In the genomic region with DNA sequence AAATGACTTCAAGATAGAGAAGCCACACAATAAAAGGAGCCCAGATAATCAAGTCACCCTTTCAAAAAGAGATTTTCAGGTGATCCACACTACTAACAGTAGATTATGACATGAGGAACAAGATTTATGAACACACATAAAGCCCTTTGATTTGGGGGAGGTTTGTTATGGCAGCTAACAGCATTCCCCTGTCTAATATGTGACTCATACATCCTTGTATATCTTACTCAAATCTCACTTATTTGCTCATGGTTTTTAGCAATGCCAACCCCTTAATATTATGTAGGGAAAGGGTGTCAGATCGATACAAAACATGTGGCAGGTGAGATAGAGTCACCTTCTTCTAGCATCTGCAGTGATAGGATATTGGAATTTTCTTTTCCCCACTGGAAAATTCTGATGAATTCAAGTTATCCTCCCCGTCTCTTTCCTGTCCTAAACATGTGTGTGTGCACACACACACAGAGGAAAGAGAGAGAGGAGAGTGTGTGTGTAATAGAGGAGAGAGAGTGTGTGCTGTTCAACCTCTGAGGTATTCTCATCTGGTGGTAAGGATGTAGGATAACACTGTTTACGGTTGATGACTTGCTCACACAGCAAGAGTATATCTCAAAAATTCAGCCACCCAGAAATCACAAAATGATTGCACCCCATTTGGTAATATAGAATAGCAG, we compare ENCODE assay signal across 8 cellular contexts.
DNase-seq lines count a peak whose midpoint lies in the region; ATAC-seq, FAIRE-seq and TF ChIP-seq lines count a peak whose summit lies in the region.

No MANE protein-coding gene starts in this region.

- H3K4me3 ChIP-seq in skeletal muscle satellite cell (ENCODE audit: low read length) = peak overlapping the region; percentile 55
- H3K4me3 ChIP-seq in OCI-LY7 (ENCODE audit: low read depth, low read length, poor library complexity, severe bottlenecking) = no peak overlapping the region
- H3K4me3 ChIP-seq in small intestine (ENCODE audit: low read depth in 1 of 2, low read length in 2 of 2) = no peak overlapping the region

- H3K27me3 ChIP-seq in skeletal muscle satellite cell (ENCODE audit: control insufficient read depth, insufficient read depth, low read length) = no peaks in the 10 kb centered on the region
- H3K27me3 ChIP-seq in small intestine (ENCODE audit: control insufficient read depth in 2 of 2, insufficient read depth in 2 of 2, low read length in 2 of 2) = no peaks in the 10 kb centered on the region

- no peaks in the 10 kb centered on the region; the same call in 1 of the 2 replicates for H3K9me2 ChIP-seq in OCI-LY7 (ENCODE audit: insufficient read depth, low read length)

- intact Hi-C loops in activated CD4-positive, alpha-beta T cell treated with anti-CD3 and anti-CD28 coated beads for 36 hours (cut with DNase I, micrococcal nuclease) = no loop called here
- intact Hi-C loops in OCI-LY7 (cut with micrococcal nuclease; ENCODE audit: unreplicated experiment) = no loop called here
- intact Hi-C loops in posterior vena cava (cut with DNase I) = no loop called here

- peaks cover 27% of the 10 kb centered on the region for H3K4me1 ChIP-seq in skeletal muscle satellite cell (ENCODE audit: control insufficient read depth, insufficient read depth, low read length)
- H3K4me1 ChIP-seq in OCI-LY7 (ENCODE audit: insufficient read depth, low read length, poor library complexity, severe bottlenecking) = no peaks in the 10 kb centered on the region
- no peaks in the 10 kb centered on the region for H3K4me1 ChIP-seq in small intestine (ENCODE audit: control insufficient read depth in 2 of 2, insufficient read depth in 1 of 2, low read depth in 1 of 2, low read length in 1 of 2)

- 19 to 53% (median 21%) methylated on average over 3 of the region's 3 CpGs for WGBS in small intestine, 3 donors

- no peaks in the 10 kb centered on the region for H4K20me1 ChIP-seq in OCI-LY7 (ENCODE audit: insufficient read depth, low read length)

- no peaks in the 10 kb centered on the region for H3K79me2 ChIP-seq in OCI-LY7 (ENCODE audit: insufficient read depth, low read depth, low read length)

- no peaks in the 10 kb centered on the region for H3K9me3 Mint-ChIP-seq in activated CD4-positive, alpha-beta T cell treated with anti-CD3 and anti-CD28 coated beads for 36 hours (ENCODE audit: low read depth)

- H3K4me1 Mint-ChIP-seq in activated CD4-positive, alpha-beta T cell treated with anti-CD3 and anti-CD28 coated beads for 36 hours = peaks cover 29% of the 10 kb centered on the region

- no peak overlapping the region for H3K27ac Mint-ChIP-seq in activated CD4-positive, alpha-beta T cell treated with anti-CD3 and anti-CD28 coated beads for 36 hours

- no peak overlapping the region for H2AFZ ChIP-seq in OCI-LY7 (ENCODE audit: low read length)

- POLR2A ChIA-PET in activated CD4-positive, alpha-beta T cell treated with anti-CD3 and anti-CD28 coated beads for 36 hours (lab: Charles Lee) = no interaction called here
- POLR2A ChIA-PET in OCI-LY7 (lab: Charles Lee) = no interaction called here

- peak overlapping the region; percentile 42 for H3K9ac ChIP-seq in skeletal muscle satellite cell (ENCODE audit: low read depth, low read length)

- H3K36me3 Mint-ChIP-seq in activated CD4-positive, alpha-beta T cell treated with anti-CD3 and anti-CD28 coated beads for 36 hours (ENCODE audit: low read depth) = no peaks in the 10 kb centered on the region

- DNase-seq in activated CD4-positive, alpha-beta T cell treated with anti-CD3 and anti-CD28 coated beads for 36 hours = no peak
- DNase-seq in activated CD4-positive, alpha-beta T cell treated with anti-CD3 and anti-CD28 coated beads for 4 hours = no peak
- DNase-seq in astrocyte of the hippocampus (ENCODE audit: low read depth, low spot score) (peak; percentile 42), OCI-LY7 (ENCODE audit: low spot score) (no peak), small intestine (no peak), posterior vena cava (ENCODE audit: low spot score) (no peak)

- H3K27me3 Mint-ChIP-seq in activated CD4-positive, alpha-beta T cell treated with anti-CD3 and anti-CD28 coated beads for 36 hours = no peaks in the 10 kb centered on the region

- H3K27ac ChIP-seq in OCI-LY7 (ENCODE audit: low read depth, low read length, poor library complexity, severe bottlenecking) (no peak overlapping the region), small intestine (ENCODE audit: low read depth in 1 of 2, low read length in 1 of 2) (no peak overlapping the region)

- CTCF ChIA-PET in activated CD4-positive, alpha-beta T cell treated with anti-CD3 and anti-CD28 coated beads for 36 hours (lab: Charles Lee) = interaction anchor here (1.3 kb wide), 1 partner anchor 15 kb away, joined by 4 read pairs; no protein-coding TSS in a partner anchor
- CTCF ChIA-PET in OCI-LY7 (lab: Charles Lee; ENCODE audit: unreplicated experiment) = no interaction called here

- H3K4me2 ChIP-seq in skeletal muscle satellite cell (ENCODE audit: low read length) (peak overlapping the region; percentile 77), OCI-LY7 (ENCODE audit: low read length) (no peak overlapping the region)

- H3K9me3 ChIP-seq in skeletal muscle satellite cell (replicated peaks; ENCODE audit: low read length) = no peaks in the 10 kb centered on the region
- no peaks in the 10 kb centered on the region for H3K9me3 ChIP-seq in OCI-LY7 (ENCODE audit: low read length)
- H3K9me3 ChIP-seq in small intestine (ENCODE audit: control insufficient read depth, low read depth) = no peaks in the 10 kb centered on the region

- TF ChIP-seq CTCF in OCI-LY7 (conservative IDR thresholded peaks at IDR 0.05; ENCODE audit: low read length) = no peak

- no peaks in the 10 kb centered on the region for H3K36me3 ChIP-seq in skeletal muscle satellite cell (ENCODE audit: insufficient read depth, low read length)
- H3K36me3 ChIP-seq in OCI-LY7 (ENCODE audit: insufficient read depth, low read length) = no peaks in the 10 kb centered on the region
- no peaks in the 10 kb centered on the region for H3K36me3 ChIP-seq in small intestine (ENCODE audit: control insufficient read depth in 2 of 2, insufficient read depth in 2 of 2, low read length in 2 of 2)

- peak; percentile 66 for ATAC-seq in activated CD4-positive, alpha-beta T cell treated with anti-CD3 and anti-CD28 coated beads for 36 hours
- ATAC-seq in HG03103 (IDR thresholded peaks at IDR 0.05; ENCODE audit: low read depth, unreplicated experiment) = peak; percentile 59

- no peak for FAIRE-seq in small intestine (lab: Jason Lieb, UNC)

- no peak overlapping the region for H3K4me3 Mint-ChIP-seq in activated CD4-positive, alpha-beta T cell treated with anti-CD3 and anti-CD28 coated beads for 36 hours

- no TSS peak for BruUV-seq in OCI-LY7 (replicated peaks; lab: Mats Ljungman, UMichigan)
